In the genomic region with DNA sequence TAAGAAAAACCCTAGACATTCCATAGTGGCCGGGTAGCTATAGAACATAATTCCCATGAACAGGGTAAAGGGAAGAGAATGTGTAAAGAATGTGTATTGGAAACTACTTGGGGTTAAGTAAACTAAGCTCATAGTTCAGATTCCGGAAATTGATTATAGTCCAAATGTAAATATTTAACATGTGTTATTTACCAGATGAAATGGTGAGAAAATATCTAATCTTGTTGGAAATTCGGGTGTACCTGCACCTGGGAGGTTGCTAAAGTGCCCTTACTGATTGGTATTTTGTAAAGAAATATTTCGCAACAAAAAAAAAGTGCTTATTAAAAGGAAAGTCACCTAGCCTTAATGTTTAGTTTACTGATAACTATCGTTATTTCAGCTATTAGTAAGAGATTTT, we compare ENCODE assay signal across 23 cellular contexts. TPM values are rescaled to one million over a fixed set of nuclear protein-coding genes. Genes with fewer than 3 reads are reported as not detected.
DNase-seq lines count a peak whose midpoint lies in the region; ATAC-seq and TF ChIP-seq lines count a peak whose summit lies in the region.
"Had no signal": no experiment of that assay in that cellular context is flagged by ENCODE, and none has a peak within 500 bp of the region (broad histone marks: within the 10 kb centered on the region; RNA-seq: fewer than 3 reads in every experiment).

No MANE protein-coding gene starts in this region.

- no peaks in the 10 kb centered on the region for H3K27me3 ChIP-seq in duodenal mucosa (ENCODE audit: control insufficient read depth in 1 of 2, insufficient read depth in 2 of 2, low read length in 2 of 2)
- H3K27me3 ChIP-seq in heart left ventricle = no peaks in the 10 kb centered on the region
- H3K27me3 ChIP-seq: ascending aorta, BE2C, spleen, tibial nerve had no signal

- no peak for ATAC-seq in heart left ventricle
- ATAC-seq: activated CD8-positive, alpha-beta memory T cell treated with anti-CD3 and anti-CD28 coated beads, Interleukin-2, amount 10 ng/mL, durations not matched to agents 7 days and 5 days; K562; T-helper 17 cell had no signal

- intact Hi-C loops in heart left ventricle (cut with DNase I) = no loop called here

- peak overlapping the region; percentile 23 to 38 for H3K4me3 ChIP-seq in duodenal mucosa (ENCODE audit: low read depth in 1 of 2, low read length in 2 of 2)
- no peak overlapping the region for H3K4me3 ChIP-seq in heart left ventricle
- H3K4me3 ChIP-seq: ascending aorta, K562, spleen, tibial nerve had no signal

- 89 to 92% (median 90%) methylated on average over 5 of the region's 5 CpGs for WGBS in heart left ventricle, 4 donors

- H3K27ac ChIP-seq in duodenal mucosa (ENCODE audit: low read depth, low read length) (no peak overlapping the region), heart left ventricle (no peak overlapping the region)
- H3K27ac ChIP-seq: ascending aorta, spleen, tibial nerve had no signal

- H3K4me1 ChIP-seq in duodenal mucosa (ENCODE audit: control insufficient read depth in 1 of 2, insufficient read depth in 2 of 2, low read length in 2 of 2) (peaks cover 0 to 12% of the 10 kb centered on the region in 2 donors), heart left ventricle (peaks cover 0 to 3% (median 0%) of the 10 kb centered on the region in 12 donors)
- H3K4me1 ChIP-seq: BE2C, spleen, tibial nerve had no signal

- no peak overlapping the region for H3K9ac ChIP-seq in duodenal mucosa (ENCODE audit: low read depth in 1 of 2, low read length in 2 of 2)

- no peaks in the 10 kb centered on the region for H3K9me3 ChIP-seq in duodenal mucosa (ENCODE audit: control insufficient read depth in 1 of 2, low read length in 2 of 2)
- H3K9me3 ChIP-seq in heart left ventricle = no peaks in the 10 kb centered on the region
- H3K9me3 ChIP-seq: ascending aorta, BE2C, spleen, tibial nerve had no signal

- TF ChIP-seq POLR2A in heart left ventricle (IDR thresholded peaks at IDR 0.05) = no peak

- in situ Hi-C loops in Caki2 (cut with HindIII; ENCODE audit: low pct_unique_long_range_greater_than_20kb, low sequenced_read_pairs) = no loop called here
- in situ Hi-C loops in GM13977 (cut with MboI; ENCODE audit: low pct_unique_long_range_greater_than_20kb, low sequenced_read_pairs, unreplicated experiment) = no loop called here

- DNase-seq in Caki2 (ENCODE audit: low read depth) = peak; percentile 61
- peak; percentile 44 for DNase-seq in NCI-H146 (lab: John Stamatoyannopoulos, UW)
- DNase-seq in lung microvascular endothelial cell (ENCODE audit: low read depth in 2 of 2) = peak; percentile 21 to 57
- no peak for DNase-seq in NCI-H2196 treated with DMSO at 0.1 percent for 48 hours (lab: John Stamatoyannopoulos, UW; ENCODE audit: unreplicated experiment)
- no peak for DNase-seq in stimulated activated CD4-positive, alpha-beta T cell treated with anti-CD3 and anti-CD28 coated beads, Interleukin-4, amount 100 ng/mL, for 1 hour
- no peak for DNase-seq in heart left ventricle
- no peak for DNase-seq in GM13977 (ENCODE audit: low spot score)
- DNase-seq: activated CD4-positive, alpha-beta T cell treated with anti-CD3 and anti-CD28 coated beads for 48 hours; activated CD8-positive, alpha-beta memory T cell treated with anti-CD3 and anti-CD28 coated beads, Interleukin-2, amount 10 ng/mL, durations not matched to agents 7 days and 5 days; BE2C; cerebellar nuclear complex; effector CD4-positive, alpha-beta T cell; erythroblast; NCI-H1436 treated with DMSO at 0.1 percent for 48 hours; spleen; stimulated activated CD4-positive, alpha-beta T cell treated with anti-CD3 and anti-CD28 coated beads, Interleukin-4, amount 100 ng/mL, for 24 hours; T-helper 17 cell had no signal

- TF ChIP-seq CTCF in heart left ventricle (IDR thresholded peaks at IDR 0.05) (no peak), GM13977 (IDR thresholded peaks at IDR 0.05; ENCODE audit: extremely low read depth, insufficient read depth, missing control alignments) (no peak)

- H3K36me3 ChIP-seq in duodenal mucosa (ENCODE audit: control insufficient read depth in 1 of 2, insufficient read depth in 2 of 2, low read length in 2 of 2) (no peaks in the 10 kb centered on the region), heart left ventricle (no peaks in the 10 kb centered on the region)
- H3K36me3 ChIP-seq: ascending aorta, BE2C, spleen, tibial nerve had no signal

RNA-seq across cellular contexts. Expression of gene RASSF9, which starts 14.4 kb away (rescaled TPM):
- not detected in 2 replicates for total RNA-seq in Caki2 (2014; rRNA removed; shearing (Covaris generic); ENCODE audit: low replicate concordance)
- total RNA-seq in lung microvascular endothelial cell (4.1 and 10.9 TPM in 2 replicates), heart left ventricle (10 to 100 TPM in 2 of 9 donors, 1 to 10 TPM in 7; 3.1 to 11.5 (median 5.8) TPM)
- polyA plus RNA-seq in heart left ventricle = 1 to 10 TPM in 1 of 2 donors, under 1 TPM in 1; 0.95 to 1.4 TPM
- total RNA-seq: activated CD8-positive, alpha-beta memory T cell treated with anti-CD3 and anti-CD28 coated beads, Interleukin-2, amount 10 ng/mL, durations not matched to agents 7 days and 5 days; K562; T-helper 17 cell had no signal
- polyA plus RNA-seq: K562 had no signal

RNA-seq across cellular contexts. Expression of gene NTS, which starts 52.3 kb away (rescaled TPM):
- total RNA-seq in Caki2 (2014; rRNA removed; shearing (Covaris generic); ENCODE audit: low replicate concordance) = not detected in 2 replicates
- total RNA-seq in lung microvascular endothelial cell (under 0.01 and 0.99 TPM in 2 replicates), heart left ventricle (under 1 TPM in 3 of 9 donors, not detected in 6; 0.24 to 0.79 (median 0.68) TPM)
- under 1 TPM in 1 of 2 donors, not detected in 1; 0.07 TPM for polyA plus RNA-seq in heart left ventricle
- total RNA-seq: activated CD8-positive, alpha-beta memory T cell treated with anti-CD3 and anti-CD28 coated beads, Interleukin-2, amount 10 ng/mL, durations not matched to agents 7 days and 5 days; ascending aorta; myocyte; T-helper 17 cell had no signal
- polyA plus RNA-seq: keratinocyte had no signal

Comparison
In these comparisons a context has a peak if more than half of its experiments do, and no peak if none do; other contexts are left out.
1. DNase-seq: peak in Caki2 (single experiment), NCI-H146 (single experiment) and lung microvascular endothelial cell (2 of 2); none in NCI-H2196 treated with DMSO at 0.1 percent for 48 hours (single experiment), stimulated activated CD4-positive, alpha-beta T cell treated with anti-CD3 and anti-CD28 coated beads, Interleukin-4, amount 100 ng/mL, for 1 hour (single experiment), heart left ventricle (0 of 5) and GM13977 (single experiment).
2. H3K4me3 ChIP-seq: peak in duodenal mucosa (2 of 2); none in heart left ventricle (0 of 12).